15 cellular contexts compared by ENCODE assay signal in the genomic region with DNA sequence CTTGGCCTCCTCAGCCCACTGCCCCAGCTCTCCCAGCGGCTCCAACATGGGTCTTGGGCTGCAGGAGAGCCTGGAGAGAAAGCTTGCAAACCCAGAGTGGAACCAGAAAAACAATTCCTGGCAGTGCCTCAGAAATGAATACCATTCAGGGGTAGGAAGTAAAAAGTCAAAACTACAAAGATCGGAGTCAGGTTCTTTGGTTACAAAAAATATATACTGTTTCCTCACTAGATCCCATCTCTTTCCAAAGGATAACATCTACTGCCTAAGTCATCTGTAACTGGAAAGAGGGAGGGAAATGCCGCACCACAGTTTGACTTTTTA. TPM values are rescaled to one million over a fixed set of nuclear protein-coding genes. Genes with fewer than 3 reads are reported as not detected.
DNase-seq lines count a peak whose midpoint lies in the region; ATAC-seq, FAIRE-seq and TF ChIP-seq lines count a peak whose summit lies in the region.
"Had no signal": no experiment of that assay in that cellular context is flagged by ENCODE, and none has a peak within 500 bp of the region (broad histone marks: within the 10 kb centered on the region; RNA-seq: fewer than 3 reads in every experiment).

No MANE protein-coding gene starts in this region.

- intact Hi-C loops in OCI-LY7 (cut with micrococcal nuclease; ENCODE audit: unreplicated experiment): loop anchor here (5.0 kb wide), 4 partner anchors 480 to 1630 kb away; partner anchors contain the start of genes FMC1 and ZC3HAV1
- intact Hi-C loops in endothelial cell of umbilical vein (cut with micrococcal nuclease): loop anchor here (2.0 kb wide), 1 partner anchor 54 kb away; no protein-coding TSS in a partner anchor
- intact Hi-C loops in thyroid gland (cut with DNase I): no loop called here

- ATAC-seq in GM19328 (IDR thresholded peaks at IDR 0.05; ENCODE audit: unreplicated experiment): no peak
- no peak for ATAC-seq in HG02973 (IDR thresholded peaks at IDR 0.05; ENCODE audit: unreplicated experiment)

- H2AFZ ChIP-seq in OCI-LY7 (ENCODE audit: low read length) (peak overlapping the region; percentile 27; the same call in 1 of the 2 replicates), endothelial cell of umbilical vein (ENCODE audit: low read depth, low read length) (no peak overlapping the region)

- CTCF ChIA-PET in OCI-LY7 (lab: Charles Lee; ENCODE audit: unreplicated experiment) (interaction anchor here (0.9 to 1.9 kb wide), 6 partner anchors 9 to 82 kb away, joined by 3 to 5 read pairs (median 4); no protein-coding TSS in a partner anchor), endothelial cell of umbilical vein (lab: Charles Lee) (interaction anchor here (1.2 to 1.9 kb wide), 5 partner anchors 9 to 34 kb away, joined by 3 to 7 read pairs (median 3); partner anchors contain the start of gene CREB3L2)

- WGBS in thyroid gland, 2 donors: 38 to 53% methylated on average over 3 of the region's 3 CpGs

- dilution Hi-C loops in endothelial cell of umbilical vein (cut with MboI; ENCODE audit: extremely low pct_ligation_motif_present, low sequenced_read_pairs): no loop called here

- no peaks in the 10 kb centered on the region for H4K20me1 ChIP-seq in OCI-LY7 (ENCODE audit: insufficient read depth, low read length)
- H4K20me1 ChIP-seq in endothelial cell of umbilical vein (replicated peaks; ENCODE audit: control insufficient read depth, extremely low read depth, insufficient read depth, low read length): no peaks in the 10 kb centered on the region

- peaks cover 53% of the 10 kb centered on the region for H3K4me1 Mint-ChIP-seq in nephron
- peaks cover 9% of the 10 kb centered on the region for H3K4me1 Mint-ChIP-seq in T-helper 2 cell treated with Interferon-gamma antibody and Interleukin-4, amounts not matched to agents 5 μg/mL and 100 μg/mL, for 36 hours (ENCODE audit: low read depth)

- no peaks in the 10 kb centered on the region for H3K27me3 ChIP-seq in endothelial cell of umbilical vein (ENCODE audit: control insufficient read depth in 2 of 2, insufficient read depth in 2 of 2, low read length in 2 of 2)
- no peaks in the 10 kb centered on the region for H3K27me3 ChIP-seq in thyroid gland
- H3K27me3 ChIP-seq: neutrophil had no signal

- peak overlapping the region; percentile 100 for H3K27ac ChIP-seq in OCI-LY7 (ENCODE audit: low read depth, low read length, poor library complexity, severe bottlenecking)
- no peak overlapping the region for H3K27ac ChIP-seq in endothelial cell of umbilical vein (ENCODE audit: insufficient read depth, low read depth, low read length)
- peak overlapping the region; percentile 73 to 91 (median 78) for H3K27ac ChIP-seq in thyroid gland
- H3K27ac ChIP-seq: neutrophil had no signal

- H3K36me3 ChIP-seq in OCI-LY7 (ENCODE audit: insufficient read depth, low read length) (peaks cover 29% of the 10 kb centered on the region), endothelial cell of umbilical vein (ENCODE audit: control insufficient read depth in 2 of 2, extremely low read depth in 1 of 2, insufficient read depth in 2 of 2, low read length in 2 of 2) (no peaks in the 10 kb centered on the region), thyroid gland (no peaks in the 10 kb centered on the region)
- H3K36me3 ChIP-seq: neutrophil had no signal

- peak overlapping the region in 2 of 3 experiments; percentile 56 to 88 for H3K27ac Mint-ChIP-seq in nephron
- no peak overlapping the region for H3K27ac Mint-ChIP-seq in T-helper 2 cell treated with Interferon-gamma antibody and Interleukin-4, amounts not matched to agents 5 μg/mL and 100 μg/mL, for 36 hours
- H3K27ac Mint-ChIP-seq: activated naive CD8-positive, alpha-beta T cell treated with anti-CD3 and anti-CD28 coated beads, Interleukin-2, amount 10 ng/mL, durations not matched to agents 7 days and 5 days had no signal

- no peaks in the 10 kb centered on the region for H3K9me1 ChIP-seq in endothelial cell of umbilical vein (replicated peaks; ENCODE audit: control insufficient read depth, extremely low read depth, insufficient read depth, low read length)

- H3K9me3 ChIP-seq in OCI-LY7 (ENCODE audit: low read length) (peaks cover 23% of the 10 kb centered on the region), endothelial cell of umbilical vein (replicated peaks; ENCODE audit: control insufficient read depth, insufficient read depth, low read length) (no peaks in the 10 kb centered on the region), thyroid gland (no peaks in the 10 kb centered on the region)
- H3K9me3 ChIP-seq: neutrophil had no signal

- BruUV-seq in OCI-LY7 (replicated peaks; lab: Mats Ljungman, UMichigan) (no TSS peak), endothelial cell of umbilical vein (replicated peaks; lab: Mats Ljungman, UMichigan) (no TSS peak)

- no peak for FAIRE-seq in endothelial cell of umbilical vein (lab: Jason Lieb, UNC)

- no peaks in the 10 kb centered on the region for H3K9me2 ChIP-seq in OCI-LY7 (ENCODE audit: insufficient read depth, low read length)

- no peaks in the 10 kb centered on the region for H3K27me3 Mint-ChIP-seq in nephron (ENCODE audit: low read depth)
- no peaks in the 10 kb centered on the region for H3K27me3 Mint-ChIP-seq in T-helper 2 cell treated with Interferon-gamma antibody and Interleukin-4, amounts not matched to agents 5 μg/mL and 100 μg/mL, for 36 hours (ENCODE audit: low read depth)
- H3K27me3 Mint-ChIP-seq: activated naive CD8-positive, alpha-beta T cell treated with anti-CD3 and anti-CD28 coated beads, Interleukin-2, amount 10 ng/mL, durations not matched to agents 7 days and 5 days had no signal

- peaks cover 3% of the 10 kb centered on the region for H3K9me3 Mint-ChIP-seq in nephron
- H3K9me3 Mint-ChIP-seq in T-helper 2 cell treated with Interferon-gamma antibody and Interleukin-4, amounts not matched to agents 5 μg/mL and 100 μg/mL, for 36 hours: peaks cover 20% of the 10 kb centered on the region
- H3K9me3 Mint-ChIP-seq: immature natural killer cell had no signal

- no peak for TF ChIP-seq POLR2A in endothelial cell of umbilical vein (IDR thresholded peaks at IDR 0.05; ENCODE audit: low read depth, low read length)
- TF ChIP-seq POLR2A in thyroid gland (IDR thresholded peaks at IDR 0.05): no peak

- peaks cover 28% of the 10 kb centered on the region for H3K36me3 Mint-ChIP-seq in nephron (ENCODE audit: low read depth)
- H3K36me3 Mint-ChIP-seq in T-helper 2 cell treated with Interferon-gamma antibody and Interleukin-4, amounts not matched to agents 5 μg/mL and 100 μg/mL, for 36 hours (ENCODE audit: low read depth): peaks cover 37% of the 10 kb centered on the region

- DNase-seq in OCI-LY7 (ENCODE audit: low spot score) (no peak), endothelial cell of umbilical vein (ENCODE audit: low read depth, low spot score) (peak; percentile 53), thyroid gland (peak; percentile 40 to 48), NCI-H2029 (lab: John Stamatoyannopoulos, UW) (no peak)
- DNase-seq in T-helper 2 cell treated with Interferon-gamma antibody and Interleukin-4, amounts not matched to agents 5 μg/mL and 100 μg/mL, for 36 hours (ENCODE audit: low spot score): no peak
- DNase-seq: activated CD8-positive, alpha-beta memory T cell treated with anti-CD3 and anti-CD28 coated beads for 24 hours; activated naive CD8-positive, alpha-beta T cell treated with anti-CD3 and anti-CD28 coated beads, Interleukin-2, amount 10 ng/mL, durations not matched to agents 7 days and 5 days; DMS53; immature natural killer cell; NCI-H1417 treated with DMSO at 0.1 percent for 48 hours; T-helper 2 cell had no signal

- TF ChIP-seq CTCF in OCI-LY7 (conservative IDR thresholded peaks at IDR 0.05; ENCODE audit: low read length): peak; percentile 7; the same call in 1 of the 2 replicates
- no peak for TF ChIP-seq CTCF in endothelial cell of umbilical vein (IDR thresholded peaks at IDR 0.05; ENCODE audit: extremely low read depth in 1 of 2, insufficient read depth in 1 of 2, low read depth in 1 of 2, low read length in 2 of 2)
- no peak for TF ChIP-seq CTCF in nephron (IDR thresholded peaks at IDR 0.05; ENCODE audit: unreplicated experiment in 3 of 3)
- no peak for TF ChIP-seq CTCF in thyroid gland (IDR thresholded peaks at IDR 0.05)

- H3K4me3 ChIP-seq in OCI-LY7 (ENCODE audit: low read depth, low read length, poor library complexity, severe bottlenecking) (peak overlapping the region; percentile 52), endothelial cell of umbilical vein (replicated peaks in 1 of 3; ENCODE audit: insufficient read depth in 1 of 3, low read depth in 1 of 3, low read length in 3 of 3) (no peak overlapping the region), thyroid gland (replicated peaks in 1 of 3) (no peak overlapping the region)

- peak overlapping the region in 1 of 3 experiments; percentile 39 for H3K4me3 Mint-ChIP-seq in nephron
- no peak overlapping the region for H3K4me3 Mint-ChIP-seq in T-helper 2 cell treated with Interferon-gamma antibody and Interleukin-4, amounts not matched to agents 5 μg/mL and 100 μg/mL, for 36 hours
- H3K4me3 Mint-ChIP-seq: activated naive CD8-positive, alpha-beta T cell treated with anti-CD3 and anti-CD28 coated beads, Interleukin-2, amount 10 ng/mL, durations not matched to agents 7 days and 5 days; immature natural killer cell had no signal

- H3K79me2 ChIP-seq in OCI-LY7 (ENCODE audit: insufficient read depth, low read depth, low read length) (peaks cover 68% of the 10 kb centered on the region), endothelial cell of umbilical vein (ENCODE audit: control insufficient read depth, insufficient read depth, low read length) (peaks cover 76% of the 10 kb centered on the region)

- peaks cover 82% of the 10 kb centered on the region for H3K4me1 ChIP-seq in OCI-LY7 (ENCODE audit: insufficient read depth, low read length, poor library complexity, severe bottlenecking)
- peaks cover 80% of the 10 kb centered on the region for H3K4me1 ChIP-seq in endothelial cell of umbilical vein (ENCODE audit: control insufficient read depth, extremely low read depth, insufficient read depth, low read length)
- peaks cover 92 to 99% of the 10 kb centered on the region in 2 donors for H3K4me1 ChIP-seq in thyroid gland

- H3K4me2 ChIP-seq in OCI-LY7 (ENCODE audit: low read length): peak overlapping the region; percentile 78
- H3K4me2 ChIP-seq in endothelial cell of umbilical vein (ENCODE audit: insufficient read depth, low read length): peak overlapping the region; percentile 0

- POLR2A ChIA-PET in OCI-LY7 (lab: Charles Lee): interaction anchor here (0.6 to 3.4 kb wide), 7 partner anchors 9 to 85 kb away, joined by 3 to 36 read pairs (median 5); partner anchors contain the start of gene CREB3L2
- POLR2A ChIA-PET in endothelial cell of umbilical vein (lab: Charles Lee): no interaction called here

- H3K9ac ChIP-seq in endothelial cell of umbilical vein (replicated peaks; ENCODE audit: extremely low read depth, insufficient read depth, low read length): no peak overlapping the region

RNA-seq across cellular contexts. Expression of gene CREB3L2, which starts 14.9 kb away (rescaled TPM):
- 22.7 and 35.4 TPM in 2 replicates for total RNA-seq in OCI-LY7 (2014; rRNA removed; shearing (Covaris generic))
- 79.0 and 95.7 TPM in 2 replicates for total RNA-seq in OCI-LY7 (2022)
- 89.5 and 93.4 TPM in 2 replicates for total RNA-seq in endothelial cell of umbilical vein
- polyA plus RNA-seq in endothelial cell of umbilical vein: 29.6 and 32.1 TPM in 2 replicates
- polyA plus RNA-seq in endothelial cell of umbilical vein (2011; cell fraction: cytosol; rRNA removed): 33.1 and 33.4 TPM in 2 replicates
- 36.1 and 37.2 TPM in 2 replicates for polyA plus RNA-seq in endothelial cell of umbilical vein (2011; cell fraction: nucleus; rRNA removed)
- 26.6 and 30.7 TPM in 2 replicates for polyA plus RNA-seq in endothelial cell of umbilical vein (2012)
- 79.8 and 96.8 TPM in 2 replicates for polyA minus RNA-seq in endothelial cell of umbilical vein
- 14.5 TPM for polyA minus RNA-seq in endothelial cell of umbilical vein (2011; cell fraction: cytosol; rRNA and poly(A)+ RNA removed)
- polyA minus RNA-seq in endothelial cell of umbilical vein (2011; cell fraction: nucleus; rRNA and poly(A)+ RNA removed): 110 and 141 TPM in 2 replicates
- total RNA-seq in thyroid gland: 100 to 1,000 TPM in 2 of 4 donors, 10 to 100 TPM in 2; 86.1 to 143 (median 103) TPM

Comparison
In these comparisons a context has a peak if more than half of its experiments do, and no peak if none do; other contexts are left out.
1. DNase-seq: peak in endothelial cell of umbilical vein (single experiment) and thyroid gland (2 of 2); none in OCI-LY7 (single experiment), T-helper 2 cell treated with Interferon-gamma antibody and Interleukin-4, amounts not matched to agents 5 μg/mL and 100 μg/mL, for 36 hours (single experiment) and NCI-H2029 (single experiment).